In genomic region chr17:49464049-49464448, GRCh38 we compare ENCODE assay signal across 34 cellular contexts. TPM values are rescaled to one million over a fixed set of nuclear protein-coding genes. Genes with fewer than 3 reads are reported as not detected.
"Had no signal": no experiment of that assay in that cellular context is flagged by ENCODE, and none has a peak within 500 bp of the region (broad histone marks: within the 10 kb centered on the region; RNA-seq: fewer than 3 reads in every experiment).

No MANE protein-coding gene starts in this region.

- H3K36me3 ChIP-seq: adrenal gland, ascending aorta, brain microvascular endothelial cell, breast epithelium, cardiac muscle cell had no signal

- H3K27me3 ChIP-seq: ascending aorta, body of pancreas had no signal

- DNase-seq: activated effector memory CD4-positive, alpha-beta T cell treated with anti-CD3 and anti-CD28 coated beads, Interleukin-2, amount 50 U/mL, for 16 hours; activated effector memory CD4-positive, alpha-beta T cell treated with Interleukin-2 at 50 U/mL for 16 hours; activated gamma-delta T cell; activated gamma-delta T cell treated with Interleukin-2 at 50 U/mL for 16 hours; activated naive CD4-positive, alpha-beta T cell; activated naive CD4-positive, alpha-beta T cell treated with anti-CD3 and anti-CD28 coated beads for 36 hours; activated naive CD4-positive, alpha-beta T cell treated with anti-CD3 and anti-CD28 coated beads, Interleukin-2, amount 10 ng/mL, durations not matched to agents 7 days and 5 days; activated naive CD4-positive, alpha-beta T cell treated with anti-CD3 and anti-CD28 coated beads, Interleukin-2, amount 50 U/mL, for 16 hours; activated naive CD4-positive, alpha-beta T cell treated with Interleukin-2 at 50 U/mL for 16 hours; activated naive CD8-positive, alpha-beta T cell treated with anti-CD3 and anti-CD28 coated beads for 36 hours; activated naive CD8-positive, alpha-beta T cell treated with anti-CD3 and anti-CD28 coated beads, Interleukin-2, amount 10 ng/mL, durations not matched to agents 7 days and 5 days; activated naive CD8-positive, alpha-beta T cell treated with anti-CD3 and anti-CD28 coated beads, Interleukin-2, amount 50 U/mL, for 24 hours; activated T-cell treated with anti-CD3 and anti-CD28 coated beads, Interleukin-2, amount 50 U/mL, for 1 hour; activated T-cell treated with anti-CD3 and anti-CD28 coated beads, Interleukin-2, amount 50 U/mL, for 24 hours; activated T-cell treated with anti-CD3 and anti-CD28 coated beads, Interleukin-2, amount 50 U/mL, for 4 hours; activated T-cell treated with anti-CD3 and anti-CD28 coated beads, Interleukin-2, amount 50 U/mL, for 48 hours; activated T-cell treated with anti-CD3 and anti-CD28 coated beads, Interleukin-2, amount 50 U/mL, for 72 hours; adrenal gland; amniotic stem cell; amygdala; anterior cingulate cortex; aorta; body of pancreas; brain microvascular endothelial cell; caudate nucleus; central memory CD4-positive, alpha-beta T cell; cerebellar nuclear complex had no signal

- FAIRE-seq: astrocyte, bronchial epithelial cell had no signal

- ATAC-seq: activated naive CD4-positive, alpha-beta T cell treated with anti-CD3 and anti-CD28 coated beads, Interleukin-2, amount 50 U/mL, for 72 hours; activated naive CD8-positive, alpha-beta T cell treated with anti-CD3 and anti-CD28 coated beads, Interleukin-2, amount 50 U/mL, for 24 hours; activated T-cell treated with anti-CD3 and anti-CD28 coated beads, Interleukin-2, amount 50 U/mL, for 4 hours; activated T-cell treated with anti-CD3 and anti-CD28 coated beads, Interleukin-2, amount 50 U/mL, for 72 hours; activated T-helper 17 cell treated with anti-CD3 and anti-CD28 coated beads, Interleukin-2, amount 50 U/mL, for 72 hours; body of pancreas had no signal

- H3K4me1 ChIP-seq: adrenal gland, ascending aorta, body of pancreas, breast epithelium had no signal

- H3K9me3 ChIP-seq: adrenal gland, ascending aorta, body of pancreas had no signal

- H3K27ac ChIP-seq: adrenal gland, ascending aorta, body of pancreas, brain microvascular endothelial cell, breast epithelium, cardiac muscle cell had no signal

- H3K4me3 ChIP-seq: adrenal gland, ascending aorta, body of pancreas, breast epithelium, cardiac muscle cell had no signal

RNA-seq across cellular contexts. Expression of gene NGFR, which starts 31.0 kb away (rescaled TPM):
- total RNA-seq: activated naive CD4-positive, alpha-beta T cell treated with anti-CD3 and anti-CD28 coated beads, Interleukin-2, amount 50 U/mL, for 72 hours had no signal
